In the genomic region with DNA sequence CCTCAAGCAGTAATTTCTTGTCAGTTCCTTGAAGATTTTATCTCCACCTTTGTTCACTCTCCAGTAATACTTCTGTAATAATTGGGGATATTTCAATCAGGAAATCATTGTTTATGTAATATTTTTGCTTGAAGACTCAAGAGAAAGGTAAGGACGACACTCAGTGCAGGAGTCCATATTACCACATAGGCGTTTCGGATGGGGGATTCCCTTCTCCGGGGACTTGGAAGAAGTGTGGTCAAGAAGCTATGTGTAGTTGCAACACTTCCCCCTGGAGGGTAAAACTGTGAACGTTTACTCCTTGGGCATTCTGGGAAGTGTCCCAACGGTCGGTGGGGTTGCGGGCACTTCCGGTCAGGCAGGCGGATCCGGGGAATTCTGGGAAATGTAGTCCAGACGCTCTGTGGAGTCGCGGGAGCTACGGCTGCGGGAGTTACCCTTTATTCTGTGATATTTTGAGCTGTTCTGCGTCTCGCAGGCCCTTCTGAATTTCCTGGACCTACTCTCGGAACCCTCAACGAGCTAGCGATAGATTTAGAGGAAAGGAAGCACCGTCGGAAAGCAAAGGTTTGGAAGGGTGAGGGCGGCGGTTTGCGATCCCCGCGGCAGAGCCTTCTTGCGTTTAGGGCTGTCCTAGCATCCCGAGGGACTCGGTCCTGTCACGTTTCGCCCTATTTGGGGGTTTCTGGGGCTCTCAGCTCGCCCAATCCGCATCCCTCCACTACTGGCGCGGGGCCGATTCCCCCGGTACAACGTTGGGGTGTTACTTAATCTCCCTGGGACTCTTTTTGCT, we compare ENCODE assay signal across 8 cellular contexts. TPM values are rescaled to one million over a fixed set of nuclear protein-coding genes. Genes with fewer than 3 reads are reported as not detected.
A peak's percentile ranks its signal among the peaks of the same experiment; 100 is the strongest.
DNase-seq lines count a peak whose midpoint lies in the region; ATAC-seq and TF ChIP-seq lines count a peak whose summit lies in the region.

A gene (plus strand): TSS at position 395 of the 793 bp plus-strand sequence. CDS start 11,499 bp downstream, outside the sequence.

- peak within 1 kb of the TSS; percentile 78 to 88 for H3K27ac Mint-ChIP-seq in natural killer cell treated with Interleukin-12 subunit alpha and Interleukin-12 subunit beta and Interleukin-15 and Interleukin-18, amount 100 ng/mL, for 72 hours
- H3K27ac Mint-ChIP-seq in stimulated activated naive CD8-positive, alpha-beta T cell treated with anti-CD3 and anti-CD28 coated beads, Interleukin-15, Interleukin-2, amounts not matched to agents 100 ng/mL and 50 ng/mL, for 24 hours: peak within 1 kb of the TSS; percentile 90

- ATAC-seq in GM21529 (IDR thresholded peaks at IDR 0.05; ENCODE audit: unreplicated experiment): peak; percentile 84
- ATAC-seq in natural killer cell treated with Interleukin-12 subunit alpha and Interleukin-12 subunit beta and Interleukin-15 and Interleukin-18, amount 100 ng/mL, for 72 hours: peak; percentile 90 to 98

- peaks cover 23 to 39% of the 10 kb centered on the region in 2 donors for H3K27me3 Mint-ChIP-seq in natural killer cell treated with Interleukin-12 subunit alpha and Interleukin-12 subunit beta and Interleukin-15 and Interleukin-18, amount 100 ng/mL, for 72 hours
- H3K27me3 Mint-ChIP-seq in stimulated activated naive CD8-positive, alpha-beta T cell treated with anti-CD3 and anti-CD28 coated beads, Interleukin-15, Interleukin-2, amounts not matched to agents 100 ng/mL and 50 ng/mL, for 24 hours: peaks cover 25% of the 10 kb centered on the region

- peaks cover 62% of the 10 kb centered on the region for H3K36me3 Mint-ChIP-seq in natural killer cell treated with Interleukin-12 subunit alpha and Interleukin-12 subunit beta and Interleukin-15 and Interleukin-18, amount 100 ng/mL, for 72 hours
- H3K36me3 Mint-ChIP-seq in stimulated activated naive CD8-positive, alpha-beta T cell treated with anti-CD3 and anti-CD28 coated beads, Interleukin-15, Interleukin-2, amounts not matched to agents 100 ng/mL and 50 ng/mL, for 24 hours (ENCODE audit: low read depth): peaks cover 31% of the 10 kb centered on the region

- H3K4me1 ChIP-seq in Peyer's patch: no peaks in the 10 kb centered on the region

- H3K4me3 ChIP-seq in Peyer's patch: peak within 1 kb of the TSS; percentile 46 to 73 (median 60)

- TF ChIP-seq RAD21 in Ishikawa (IDR thresholded peaks at IDR 0.05; ENCODE audit: low read depth): peak; percentile 44

- no peak for TF ChIP-seq EP300 in Ishikawa (IDR thresholded peaks at IDR 0.05; ENCODE audit: borderline replicate concordance)

- H3K4me1 Mint-ChIP-seq in natural killer cell treated with Interleukin-12 subunit alpha and Interleukin-12 subunit beta and Interleukin-15 and Interleukin-18, amount 100 ng/mL, for 72 hours (ENCODE audit: low read depth in 2 of 2): peaks cover 9 to 13% of the 10 kb centered on the region in 2 donors
- H3K4me1 Mint-ChIP-seq in stimulated activated naive CD8-positive, alpha-beta T cell treated with anti-CD3 and anti-CD28 coated beads, Interleukin-15, Interleukin-2, amounts not matched to agents 100 ng/mL and 50 ng/mL, for 24 hours (ENCODE audit: low read depth): peaks cover 14% of the 10 kb centered on the region

- H3K27me3 ChIP-seq in Peyer's patch: no peaks in the 10 kb centered on the region

- TF ChIP-seq CTCF in Peyer's patch (IDR thresholded peaks at IDR 0.05): peak in 5 of 6 experiments; percentile 12 to 49 (median 41)

- peaks cover 21% of the 10 kb centered on the region for H3K9me3 Mint-ChIP-seq in natural killer cell treated with Interleukin-12 subunit alpha and Interleukin-12 subunit beta and Interleukin-15 and Interleukin-18, amount 100 ng/mL, for 72 hours
- peaks cover 56% of the 10 kb centered on the region for H3K9me3 Mint-ChIP-seq in stimulated activated naive CD8-positive, alpha-beta T cell treated with anti-CD3 and anti-CD28 coated beads, Interleukin-15, Interleukin-2, amounts not matched to agents 100 ng/mL and 50 ng/mL, for 24 hours

- peak within 1 kb of the TSS; percentile 4 to 44 (median 42) for H3K27ac ChIP-seq in Peyer's patch

- peak; percentile 79 for DNase-seq in DMS153 treated with DMSO at 0.1 percent for 48 hours (lab: John Stamatoyannopoulos, UW; ENCODE audit: unreplicated experiment)
- DNase-seq in Peyer's patch: peak; percentile 78 to 94 (median 87)
- peak; percentile 21 for DNase-seq in activated T-helper 9 cell treated with anti-CD3 and anti-CD28 coated beads, Interleukin-2, amount 50 U/mL, for 16 hours (ENCODE audit: low read depth)
- DNase-seq in fibroblast of the conjunctiva (ENCODE audit: low read depth): peak; percentile 99
- peak; percentile 91 for DNase-seq in natural killer cell treated with Interleukin-12 subunit alpha and Interleukin-12 subunit beta and Interleukin-15 and Interleukin-18, amount 100 ng/mL, for 72 hours (ENCODE audit: low spot score)

- H3K9me3 ChIP-seq in Peyer's patch: peaks cover 0 to 12% (median 3%) of the 10 kb centered on the region in 4 donors

- H3K4me3 Mint-ChIP-seq in natural killer cell treated with Interleukin-12 subunit alpha and Interleukin-12 subunit beta and Interleukin-15 and Interleukin-18, amount 100 ng/mL, for 72 hours: peak within 1 kb of the TSS; percentile 99
- H3K4me3 Mint-ChIP-seq in stimulated activated naive CD8-positive, alpha-beta T cell treated with anti-CD3 and anti-CD28 coated beads, Interleukin-15, Interleukin-2, amounts not matched to agents 100 ng/mL and 50 ng/mL, for 24 hours: peak within 1 kb of the TSS; percentile 98

- TF ChIP-seq POLR2A in Peyer's patch (IDR thresholded peaks at IDR 0.05): no peak

- H3K36me3 ChIP-seq in Peyer's patch: no peaks in the 10 kb centered on the region

TF ChIP-seq in Ishikawa, 13 proteins besides CTCF, POLR2A, EP300 and RAD21:
- no peak for TF ChIP-seq ZBTB7A (IDR thresholded peaks at IDR 0.05; ENCODE audit: low read depth)
- TF ChIP-seq TEAD4 (IDR thresholded peaks at IDR 0.05): peak; percentile 34; the same call in 1 of the 2 replicates
- TF ChIP-seq, protein P1, sequence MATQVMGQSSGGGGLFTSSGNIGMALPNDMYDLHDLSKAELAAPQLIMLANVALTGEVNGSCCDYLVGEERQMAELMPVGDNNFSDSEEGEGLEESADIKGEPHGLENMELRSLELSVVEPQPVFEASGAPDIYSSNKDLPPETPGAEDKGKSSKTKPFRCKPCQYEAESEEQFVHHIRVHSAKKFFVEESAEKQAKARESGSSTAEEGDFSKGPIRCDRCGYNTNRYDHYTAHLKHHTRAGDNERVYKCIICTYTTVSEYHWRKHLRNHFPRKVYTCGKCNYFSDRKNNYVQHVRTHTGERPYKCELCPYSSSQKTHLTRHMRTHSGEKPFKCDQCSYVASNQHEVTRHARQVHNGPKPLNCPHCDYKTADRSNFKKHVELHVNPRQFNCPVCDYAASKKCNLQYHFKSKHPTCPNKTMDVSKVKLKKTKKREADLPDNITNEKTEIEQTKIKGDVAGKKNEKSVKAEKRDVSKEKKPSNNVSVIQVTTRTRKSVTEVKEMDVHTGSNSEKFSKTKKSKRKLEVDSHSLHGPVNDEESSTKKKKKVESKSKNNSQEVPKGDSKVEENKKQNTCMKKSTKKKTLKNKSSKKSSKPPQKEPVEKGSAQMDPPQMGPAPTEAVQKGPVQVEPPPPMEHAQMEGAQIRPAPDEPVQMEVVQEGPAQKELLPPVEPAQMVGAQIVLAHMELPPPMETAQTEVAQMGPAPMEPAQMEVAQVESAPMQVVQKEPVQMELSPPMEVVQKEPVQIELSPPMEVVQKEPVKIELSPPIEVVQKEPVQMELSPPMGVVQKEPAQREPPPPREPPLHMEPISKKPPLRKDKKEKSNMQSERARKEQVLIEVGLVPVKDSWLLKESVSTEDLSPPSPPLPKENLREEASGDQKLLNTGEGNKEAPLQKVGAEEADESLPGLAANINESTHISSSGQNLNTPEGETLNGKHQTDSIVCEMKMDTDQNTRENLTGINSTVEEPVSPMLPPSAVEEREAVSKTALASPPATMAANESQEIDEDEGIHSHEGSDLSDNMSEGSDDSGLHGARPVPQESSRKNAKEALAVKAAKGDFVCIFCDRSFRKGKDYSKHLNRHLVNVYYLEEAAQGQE (IDR thresholded peaks at IDR 0.05; ENCODE audit: low read depth): no peak
- TF ChIP-seq, protein P2, sequence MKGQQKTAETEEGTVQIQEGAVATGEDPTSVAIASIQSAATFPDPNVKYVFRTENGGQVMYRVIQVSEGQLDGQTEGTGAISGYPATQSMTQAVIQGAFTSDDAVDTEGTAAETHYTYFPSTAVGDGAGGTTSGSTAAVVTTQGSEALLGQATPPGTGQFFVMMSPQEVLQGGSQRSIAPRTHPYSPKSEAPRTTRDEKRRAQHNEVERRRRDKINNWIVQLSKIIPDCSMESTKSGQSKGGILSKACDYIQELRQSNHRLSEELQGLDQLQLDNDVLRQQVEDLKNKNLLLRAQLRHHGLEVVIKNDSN (IDR thresholded peaks at IDR 0.05): peak; percentile 87
- peak; percentile 75 for TF ChIP-seq TCF12 (IDR thresholded peaks at IDR 0.05; ENCODE audit: low read depth)
- no peak for TF ChIP-seq EGR1 (IDR thresholded peaks at IDR 0.05)
- peak; percentile 46; the same call in 1 of the 2 replicates for TF ChIP-seq TAF1 (IDR thresholded peaks at IDR 0.05; ENCODE audit: low read depth)
- TF ChIP-seq NFIC (IDR thresholded peaks at IDR 0.05): 0 out of 2 replicates have a peak, but pooled peaks have one; percentile 15
- TF ChIP-seq YY1 (IDR thresholded peaks at IDR 0.05; ENCODE audit: low read depth): peak; percentile 60; the same call in 1 of the 2 replicates
- TF ChIP-seq, protein P3, sequence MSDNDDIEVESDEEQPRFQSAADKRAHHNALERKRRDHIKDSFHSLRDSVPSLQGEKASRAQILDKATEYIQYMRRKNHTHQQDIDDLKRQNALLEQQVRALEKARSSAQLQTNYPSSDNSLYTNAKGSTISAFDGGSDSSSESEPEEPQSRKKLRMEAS (IDR thresholded peaks at IDR 0.05): peak; percentile 59; the same call in 1 of the 2 replicates
- TF ChIP-seq CEBPB (IDR thresholded peaks at IDR 0.05): peak; percentile 91
- 0 out of 2 replicates have a peak, but pooled peaks have one; percentile 31 for TF ChIP-seq FOXM1 (IDR thresholded peaks at IDR 0.05; ENCODE audit: borderline replicate concordance, low read depth)
- no peak for TF ChIP-seq CREB1 (IDR thresholded peaks at IDR 0.05; ENCODE audit: low read depth)

RNA-seq across cellular contexts. Expression of the gene that starts here (rescaled TPM):
- 1 to 10 TPM; 3.2 to 5.9 (median 5.0) TPM for total RNA-seq in Peyer's patch
- total RNA-seq in natural killer cell treated with Interleukin-12 subunit alpha and Interleukin-12 subunit beta and Interleukin-15 and Interleukin-18, amount 100 ng/mL, for 72 hours: 1 to 10 TPM; 3.7 to 5.1 TPM

Comparison
In these comparisons a context has a peak if more than half of its experiments do, and no peak if none do; other contexts are left out.
1. Peak in every context shown above with its lines: DNase-seq, ATAC-seq, H3K4me3 ChIP-seq and H3K27ac ChIP-seq.
2. DNase-seq: peak in every context shown above with its lines; median percentile 99 in fibroblast of the conjunctiva; 91 in natural killer cell treated with Interleukin-12 subunit alpha and Interleukin-12 subunit beta and Interleukin-15 and Interleukin-18, amount 100 ng/mL, for 72 hours; 87 in Peyer's patch; 79 in DMS153 treated with DMSO at 0.1 percent for 48 hours; 21 in activated T-helper 9 cell treated with anti-CD3 and anti-CD28 coated beads, Interleukin-2, amount 50 U/mL, for 16 hours.